Comparison of ENCODE assay signal across 31 cellular contexts in the genomic region with DNA sequence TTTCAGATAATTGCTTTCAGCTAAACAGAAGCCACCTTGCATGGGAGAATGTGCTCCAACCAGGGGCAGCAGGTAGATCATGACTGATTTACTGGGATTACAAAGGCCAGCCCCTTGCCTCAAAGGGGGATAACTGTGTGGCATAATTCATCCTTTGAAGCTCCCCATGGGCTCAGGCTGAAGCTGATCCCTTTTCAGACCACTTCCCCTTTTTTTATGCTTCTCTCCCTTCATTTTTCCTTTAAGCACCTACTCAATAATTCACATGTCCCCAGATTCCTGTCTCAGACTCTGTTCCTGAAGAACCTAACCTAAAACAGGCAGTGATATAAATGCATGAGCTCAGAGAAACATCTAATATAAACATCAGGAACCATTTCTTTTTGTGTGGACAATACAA. TPM values are rescaled to one million over a fixed set of nuclear protein-coding genes. Genes with fewer than 3 reads are reported as not detected.
"Had no signal": no experiment of that assay in that cellular context is flagged by ENCODE, and none has a peak within 500 bp of the region (broad histone marks: within the 10 kb centered on the region; RNA-seq: fewer than 3 reads in every experiment).

No MANE protein-coding gene starts in this region.

- H3K36me3 ChIP-seq: cardiac muscle cell, SJCRH30 had no signal

- H3K4me3 ChIP-seq: cardiac muscle cell, coronary artery, SJCRH30, SK-N-MC had no signal

- H3K4me1 ChIP-seq: SJCRH30 had no signal

- ATAC-seq: activated CD8-positive, alpha-beta T cell treated with anti-CD3 and anti-CD28 coated beads for 36 hours; activated T-cell treated with anti-CD3 and anti-CD28 coated beads, Interleukin-2, amount 50 U/mL, for 72 hours; activated T-helper 17 cell treated with anti-CD3 and anti-CD28 coated beads, Interleukin-2, amount 50 U/mL, for 72 hours; Panc1 had no signal

- DNase-seq: activated CD4-positive, alpha-beta T cell treated with anti-CD3 and anti-CD28 coated beads, Interleukin-2, amount 10 ng/mL, durations not matched to agents 24 days and 14 days; activated CD4-positive, alpha-beta T cell treated with anti-CD3 and anti-CD28 coated beads, Interleukin-2, amount 50 U/mL, for 4 hours; activated CD8-positive, alpha-beta T cell treated with anti-CD3 and anti-CD28 coated beads for 36 hours; activated effector memory CD4-positive, alpha-beta T cell treated with anti-CD3 and anti-CD28 coated beads, Interleukin-2, amount 50 U/mL, for 16 hours; activated naive CD4-positive, alpha-beta T cell; activated naive CD4-positive, alpha-beta T cell treated with anti-CD3 and anti-CD28 coated beads, Interleukin-2, amount 50 U/mL, for 16 hours; activated naive CD8-positive, alpha-beta T cell treated with anti-CD3 and anti-CD28 coated beads for 36 hours; activated T-cell treated with anti-CD3 and anti-CD28 coated beads, Interleukin-2, amount 50 U/mL, for 1 hour; activated T-cell treated with anti-CD3 and anti-CD28 coated beads, Interleukin-2, amount 50 U/mL, for 72 hours; amniotic stem cell; aorta; KG1; MV-4-11; NCI-H1092; NCI-H1417; NCI-H146; NCI-H187 treated with DMSO at 0.1 percent for 48 hours; NCI-H2081; NCI-H226; NCI-H446 treated with DMSO at 0.1 percent for 48 hours; NCI-H524; SHP77; SJCRH30 had no signal

- H3K27ac ChIP-seq: cardiac muscle cell, coronary artery, SJCRH30, SK-N-MC had no signal

- H3K27me3 ChIP-seq: SJCRH30 had no signal

- H3K9me3 ChIP-seq: SJCRH30 had no signal

RNA-seq across cellular contexts. Expression of a gene that starts 8.2 kb away (rescaled TPM):
- total RNA-seq: activated CD4-positive, alpha-beta T cell treated with anti-CD3 and anti-CD28 coated beads, Interleukin-2, amount 10 ng/mL, durations not matched to agents 24 days and 14 days; activated CD8-positive, alpha-beta memory T cell treated with anti-CD3 and anti-CD28 coated beads for 36 hours; activated CD8-positive, alpha-beta T cell treated with anti-CD3 and anti-CD28 coated beads for 36 hours; activated naive CD8-positive, alpha-beta T cell treated with anti-CD3 and anti-CD28 coated beads for 36 hours; activated T-cell treated with anti-CD3 and anti-CD28 coated beads, Interleukin-2, amount 50 U/mL, for 72 hours; activated T-helper 17 cell treated with anti-CD3 and anti-CD28 coated beads, Interleukin-2, amount 50 U/mL, for 72 hours; OCI-LY7; RPMI7951; SJCRH30 had no signal
